In genomic region chr19:6218497-6219146, GRCh38 we compare ENCODE assay signal across 8 cellular contexts.
DNase-seq lines count a peak whose midpoint lies in the region; ATAC-seq, FAIRE-seq and TF ChIP-seq lines count a peak whose summit lies in the region.

No MANE protein-coding gene starts in this region.

- H3K9me3 Mint-ChIP-seq in Calu3 (ENCODE audit: low read depth, unreplicated experiment), result no peaks in the 10 kb centered on the region
- no peaks in the 10 kb centered on the region for H3K9me3 Mint-ChIP-seq in activated T-cell treated with anti-CD3 and anti-CD28 coated beads, Interleukin-2, amount 50 U/mL, for 72 hours
- H3K9me3 Mint-ChIP-seq in neural crest cell, result no peaks in the 10 kb centered on the region

- no peak overlapping the region for H3K4me3 Mint-ChIP-seq in Calu3 (ENCODE audit: low read depth, unreplicated experiment)
- H3K4me3 Mint-ChIP-seq in activated T-cell treated with anti-CD3 and anti-CD28 coated beads, Interleukin-2, amount 50 U/mL, for 72 hours, result no peak overlapping the region
- peak overlapping the region; percentile 68 for H3K4me3 Mint-ChIP-seq in neural crest cell

- H3K27ac ChIP-seq in stomach smooth muscle (ENCODE audit: low read length), result peak overlapping the region; percentile 58

- H3K36me3 Mint-ChIP-seq in Calu3 (ENCODE audit: insufficient read depth, unreplicated experiment) (peaks cover 6% of the 10 kb centered on the region), neural crest cell (ENCODE audit: low read depth) (no peaks in the 10 kb centered on the region)
- H3K36me3 Mint-ChIP-seq in activated T-cell treated with anti-CD3 and anti-CD28 coated beads, Interleukin-2, amount 50 U/mL, for 72 hours (ENCODE audit: insufficient read depth in 2 of 2), result peaks cover 0 to under 1% of the 10 kb centered on the region in 2 donors

- no peaks in the 10 kb centered on the region for H3K4me1 Mint-ChIP-seq in Calu3 (ENCODE audit: low read depth, unreplicated experiment)
- no peaks in the 10 kb centered on the region for H3K4me1 Mint-ChIP-seq in activated T-cell treated with anti-CD3 and anti-CD28 coated beads, Interleukin-2, amount 50 U/mL, for 72 hours (ENCODE audit: low read depth)
- H3K4me1 Mint-ChIP-seq in neural crest cell, result peaks cover 14% of the 10 kb centered on the region

- DNase-seq in Calu3 (peak; percentile 75), HK-2 (ENCODE audit: unreplicated experiment) (peak; percentile 82), RCC 7860 (ENCODE audit: low spot score) (peak; percentile 56), fibroblast of peridontal ligament (ENCODE audit: extremely low read depth) (peak; percentile 75), neural crest cell (ENCODE audit: low read depth, low spot score) (peak; percentile 96)
- peak; percentile 82 to 89 for DNase-seq in activated T-cell treated with anti-CD3 and anti-CD28 coated beads, Interleukin-2, amount 50 U/mL, for 72 hours

- no TSS peak for BruUV-seq in Calu3 (replicated peaks; lab: Mats Ljungman, UMichigan)

- H3K27me3 ChIP-seq in stomach smooth muscle (ENCODE audit: control insufficient read depth in 1 of 2, insufficient read depth in 2 of 2, low read length in 2 of 2), result no peaks in the 10 kb centered on the region

- TF ChIP-seq CTCF in Calu3 (IDR thresholded peaks at IDR 0.05; ENCODE audit: unreplicated experiment) (peak; percentile 78), neural crest cell (conservative IDR thresholded peaks at IDR 0.05) (peak; percentile 89)

- peaks cover 5 to 10% of the 10 kb centered on the region in 2 donors for H3K36me3 ChIP-seq in stomach smooth muscle (ENCODE audit: control insufficient read depth in 2 of 2, insufficient read depth in 2 of 2, low read length in 2 of 2)

- H3K4me3 ChIP-seq in stomach smooth muscle (ENCODE audit: low read length in 2 of 2), result peak overlapping the region in 1 of 2 donors; percentile 22

- H3K27me3 Mint-ChIP-seq in Calu3 (ENCODE audit: unreplicated experiment) (no peaks in the 10 kb centered on the region), neural crest cell (ENCODE audit: low read depth) (peaks cover 2% of the 10 kb centered on the region)
- H3K27me3 Mint-ChIP-seq in activated T-cell treated with anti-CD3 and anti-CD28 coated beads, Interleukin-2, amount 50 U/mL, for 72 hours (ENCODE audit: low read depth), result no peaks in the 10 kb centered on the region

- ATAC-seq in activated T-cell treated with anti-CD3 and anti-CD28 coated beads, Interleukin-2, amount 50 U/mL, for 72 hours (replicated peaks in 1 of 2), result peak; percentile 72 to 73
- no peak for ATAC-seq in HG02571 (IDR thresholded peaks at IDR 0.05; ENCODE audit: unreplicated experiment)

- CTCF ChIA-PET in Calu3 (lab: Charles Lee), result interaction anchor here (0.8 to 1.0 kb wide), 2 partner anchors 19 to 77 kb away, joined by 3 to 4 read pairs; no protein-coding TSS in a partner anchor

- H3K4me1 ChIP-seq in stomach smooth muscle (ENCODE audit: control insufficient read depth, insufficient read depth, low read length), result peaks cover 46% of the 10 kb centered on the region

- H3K27ac Mint-ChIP-seq in Calu3 (ENCODE audit: unreplicated experiment) (no peak overlapping the region), neural crest cell (ENCODE audit: unreplicated experiment) (peak overlapping the region; percentile 95)
- no peak overlapping the region for H3K27ac Mint-ChIP-seq in activated T-cell treated with anti-CD3 and anti-CD28 coated beads, Interleukin-2, amount 50 U/mL, for 72 hours

- no peaks in the 10 kb centered on the region for H3K9me3 ChIP-seq in stomach smooth muscle (ENCODE audit: control insufficient read depth in 2 of 2, low read length in 2 of 2)

- intact Hi-C loops in Calu3 (cut with micrococcal nuclease; ENCODE audit: unreplicated experiment), result loop anchor here (10.0 kb wide), 1 partner anchor 76 kb away; no protein-coding TSS in a partner anchor

- no peak for FAIRE-seq in RCC 7860 (lab: Jason Lieb, UNC)

- H3K9ac ChIP-seq in stomach smooth muscle (ENCODE audit: low read length in 2 of 2), result peak overlapping the region in 1 of 2 donors; percentile 13
